ENCODE assay signal across 8 cellular contexts in the genomic region with DNA sequence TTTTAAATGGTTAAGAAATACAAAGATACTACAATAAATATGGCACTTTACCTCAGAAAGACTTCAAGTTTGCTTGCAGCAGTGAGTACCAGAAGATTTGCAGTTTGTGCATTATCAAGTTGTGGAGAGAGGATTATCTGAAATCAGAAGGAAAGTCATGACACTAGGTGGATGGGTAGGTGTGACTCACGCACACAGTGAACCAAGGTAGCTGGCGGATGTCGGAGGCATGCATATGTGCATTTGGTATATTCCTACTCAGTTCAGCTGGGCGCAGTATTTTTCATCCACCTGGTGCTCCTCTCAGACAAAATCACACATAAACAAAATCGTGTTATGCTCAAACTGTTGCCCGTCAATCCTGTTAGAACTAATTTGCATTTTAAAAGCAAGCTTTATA.
"Had no signal": no experiment of that assay in that cellular context is flagged by ENCODE, and none has a peak within 500 bp of the region (broad histone marks: within the 10 kb centered on the region; RNA-seq: fewer than 3 reads in every experiment).

No MANE protein-coding gene starts in this region.

- DNase-seq: GM23248, GOT3, H7, H9, HCEC 1CT, HFFc6 had no signal

- H3K9me3 Mint-ChIP-seq: GM23338, H9 had no signal

- H3K4me3 Mint-ChIP-seq: GM23338, H9, HFFc6 had no signal

- ATAC-seq: GM23338, HCT116 had no signal

- H3K27ac Mint-ChIP-seq: GM23338, H9, HFFc6 had no signal
